ENCODE assay signal across 16 cellular contexts in the genomic region with DNA sequence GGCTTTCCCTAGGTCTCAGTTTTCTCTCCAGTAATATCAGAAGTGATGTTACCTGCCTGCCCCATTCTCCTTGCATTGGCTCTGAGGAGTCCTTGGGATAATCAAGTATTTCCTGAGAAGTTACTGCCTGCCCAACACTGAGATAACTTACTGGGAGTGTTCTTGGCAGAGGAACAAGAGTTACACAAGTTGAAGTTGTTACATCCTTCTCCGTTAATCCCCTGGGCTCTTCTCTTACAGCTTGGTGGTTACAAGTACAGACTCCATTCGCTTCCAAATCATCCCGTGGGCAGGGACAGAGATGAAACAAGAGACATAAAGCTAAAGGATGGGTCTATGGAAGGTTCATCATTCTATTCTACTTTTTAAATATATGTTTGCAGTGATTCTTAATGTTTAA.
DNase-seq lines count a peak whose midpoint lies in the region; ATAC-seq and TF ChIP-seq lines count a peak whose summit lies in the region.
"Had no signal": no experiment of that assay in that cellular context is flagged by ENCODE, and none has a peak within 500 bp of the region (broad histone marks: within the 10 kb centered on the region; RNA-seq: fewer than 3 reads in every experiment).

No MANE protein-coding gene starts in this region.

- BruUV-seq in mammary epithelial cell (replicated peaks; lab: Mats Ljungman, UMichigan): no TSS peak

- no peak for TF ChIP-seq EP300 in suprapubic skin (IDR thresholded peaks at IDR 0.05)

- H3K4me3 ChIP-seq in mammary epithelial cell (replicated peaks in 1 of 3; ENCODE audit: insufficient read depth in 1 of 3, low read depth in 2 of 3, low read length in 3 of 3) (no peak overlapping the region), hepatocyte (no peak overlapping the region), suprapubic skin (no peak overlapping the region)
- H3K4me3 ChIP-seq in CD4-positive, alpha-beta memory T cell (ENCODE audit: low read length in 2 of 2): no peak overlapping the region
- H3K4me3 ChIP-seq: SJCRH30, skin epidermis had no signal

- WGBS in mammary epithelial cell (ENCODE audit: low coverage, missing lambda C conversion rate): 7% methylated on average over 2 of the region's 3 CpGs
- WGBS in hepatocyte (ENCODE audit: low lambda C conversion rate, missing lambda C conversion rate): 61% methylated on average over 3 of the region's 3 CpGs
- WGBS in suprapubic skin: 10% methylated on average over 3 of the region's 3 CpGs

- no peak for TF ChIP-seq CTCF in mammary epithelial cell (conservative IDR thresholded peaks at IDR 0.05 in 1 of 2, IDR thresholded peaks at IDR 0.05 in 1 of 2; ENCODE audit: extremely low read depth in 1 of 2, insufficient read depth in 1 of 2, low read depth in 1 of 2, low read length in 2 of 2)
- no peak for TF ChIP-seq CTCF in hepatocyte (IDR thresholded peaks at IDR 0.05; ENCODE audit: poor library complexity)
- no peak for TF ChIP-seq CTCF in suprapubic skin (IDR thresholded peaks at IDR 0.05)
- TF ChIP-seq CTCF in GM10248 (IDR thresholded peaks at IDR 0.05; ENCODE audit: control extremely low read depth, extremely low read depth, low read depth, missing control alignments): no peak

- dilution Hi-C loops in mammary epithelial cell (cut with HindIII; ENCODE audit: low sequenced_read_pairs): no loop called here

- DNase-seq in HT1080 (ENCODE audit: low read depth): peak; percentile 37
- DNase-seq in mammary epithelial cell: peak; percentile 65
- DNase-seq in hepatocyte (ENCODE audit: low spot score): peak; percentile 46
- DNase-seq in suprapubic skin (ENCODE audit: low spot score in 2 of 2): no peak
- DNase-seq in GM10248 (ENCODE audit: extremely low spot score): no peak
- no peak for DNase-seq in CD4-positive, alpha-beta memory T cell
- no peak for DNase-seq in kidney tubule cell (ENCODE audit: low spot score)
- DNase-seq: activated CD4-positive, alpha-beta T cell treated with anti-CD3 and anti-CD28 coated beads, Interleukin-2, amount 50 U/mL, for 1 hour; DMS79; NCI-H2227 treated with DMSO at 0.1 percent for 48 hours had no signal

- no peak overlapping the region for H3K4me2 ChIP-seq in mammary epithelial cell (ENCODE audit: insufficient read depth, low read depth, low read length)
- no peak overlapping the region for H3K4me2 ChIP-seq in hepatocyte
- H3K4me2 ChIP-seq: KMS-11 had no signal

- POLR2A ChIA-PET in GM10248 (lab: Yijun Ruan, JAX): no interaction called here
- POLR2A ChIA-PET in CD4-positive, alpha-beta memory T cell (lab: Charles Lee; ENCODE audit: partially characterized antibody): no interaction called here

- H3K27me3 ChIP-seq in mammary epithelial cell (ENCODE audit: insufficient read depth, low read length): no peaks in the 10 kb centered on the region
- no peaks in the 10 kb centered on the region for H3K27me3 ChIP-seq in hepatocyte
- no peaks in the 10 kb centered on the region for H3K27me3 ChIP-seq in suprapubic skin
- no peaks in the 10 kb centered on the region for H3K27me3 ChIP-seq in CD4-positive, alpha-beta memory T cell (ENCODE audit: insufficient read depth, low read length)
- H3K27me3 ChIP-seq: SJCRH30 had no signal

- intact Hi-C loops in mammary epithelial cell (cut with micrococcal nuclease): no loop called here
- intact Hi-C loops in CD4-positive, alpha-beta memory T cell (cut with micrococcal nuclease): no loop called here

- H3K4me3 Mint-ChIP-seq in CD4-positive, alpha-beta memory T cell: no peak overlapping the region

- peaks cover 24 to 53% of the 10 kb centered on the region in 2 donors for H3K36me3 Mint-ChIP-seq in CD4-positive, alpha-beta memory T cell

- no peak overlapping the region for H3K9ac ChIP-seq in mammary epithelial cell (ENCODE audit: insufficient read depth, low read length)
- H3K9ac ChIP-seq: KMS-11 had no signal

- no peaks in the 10 kb centered on the region for H3K36me3 ChIP-seq in mammary epithelial cell (ENCODE audit: insufficient read depth, low read length)
- H3K36me3 ChIP-seq in hepatocyte (replicated peaks; ENCODE audit: insufficient read depth, low read depth): no peaks in the 10 kb centered on the region
- H3K36me3 ChIP-seq in suprapubic skin: peaks cover 4% of the 10 kb centered on the region
- H3K36me3 ChIP-seq in CD4-positive, alpha-beta memory T cell (ENCODE audit: insufficient read depth, low read length): peaks cover 6% of the 10 kb centered on the region

- no peaks in the 10 kb centered on the region for H3K27me3 Mint-ChIP-seq in CD4-positive, alpha-beta memory T cell

- H3K79me2 ChIP-seq in mammary epithelial cell (ENCODE audit: insufficient read depth, low read length): no peaks in the 10 kb centered on the region
- no peaks in the 10 kb centered on the region for H3K79me2 ChIP-seq in hepatocyte

- peaks cover 0 to 3% (median under 1%) of the 10 kb centered on the region in 4 donors for H3K4me1 Mint-ChIP-seq in CD4-positive, alpha-beta memory T cell

- no peak for ATAC-seq in HG02970 (IDR thresholded peaks at IDR 0.05; ENCODE audit: low FRiP score, unreplicated experiment)
- ATAC-seq: activated naive CD4-positive, alpha-beta T cell treated with anti-CD3 and anti-CD28 coated beads, Interleukin-2, amount 50 U/mL, for 72 hours; left lobe of liver had no signal

- H3K4me1 ChIP-seq in mammary epithelial cell (ENCODE audit: insufficient read depth, low read length) (peaks cover 54% of the 10 kb centered on the region), hepatocyte (ENCODE audit: insufficient read depth) (peaks cover 13% of the 10 kb centered on the region), suprapubic skin (peaks cover 43% of the 10 kb centered on the region)
- no peaks in the 10 kb centered on the region for H3K4me1 ChIP-seq in CD4-positive, alpha-beta memory T cell (ENCODE audit: insufficient read depth, low read length)

- H3K27ac ChIP-seq in mammary epithelial cell (ENCODE audit: insufficient read depth, low read depth, low read length) (no peak overlapping the region), hepatocyte (peak overlapping the region; percentile 9), suprapubic skin (peak overlapping the region; percentile 47)
- no peak overlapping the region for H3K27ac ChIP-seq in CD4-positive, alpha-beta memory T cell (ENCODE audit: low read depth, low read length)
- H3K27ac ChIP-seq: KMS-11, SJCRH30 had no signal

- H2AFZ ChIP-seq in mammary epithelial cell (ENCODE audit: low read depth, low read length) (peak overlapping the region; percentile 10), hepatocyte (no peak overlapping the region)

- in situ Hi-C loops in mammary epithelial cell (cut with MboI; ENCODE audit: low sequenced_read_pairs in 2 of 2): no loop called here

- no peak overlapping the region for H3K27ac Mint-ChIP-seq in CD4-positive, alpha-beta memory T cell
- H3K27ac Mint-ChIP-seq: activated naive CD4-positive, alpha-beta T cell treated with anti-CD3 and anti-CD28 coated beads, Interleukin-2, amount 50 U/mL, for 72 hours had no signal

- CTCF ChIA-PET in mammary epithelial cell (lab: Charles Lee; ENCODE audit: low non-redundant PET): no interaction called here
- CTCF ChIA-PET in GM10248 (lab: Yijun Ruan, JAX): interaction anchor here (1.3 kb wide), 2 partner anchors 40 to 192 kb away, joined by 3 read pairs; no protein-coding TSS in a partner anchor
- CTCF ChIA-PET in CD4-positive, alpha-beta memory T cell (lab: Charles Lee; ENCODE audit: partially characterized antibody): no interaction called here

- H3K9me3 Mint-ChIP-seq in CD4-positive, alpha-beta memory T cell: no peaks in the 10 kb centered on the region
- H3K9me3 Mint-ChIP-seq: activated naive CD4-positive, alpha-beta T cell treated with anti-CD3 and anti-CD28 coated beads, Interleukin-2, amount 50 U/mL, for 72 hours had no signal

- TF ChIP-seq POLR2A in suprapubic skin (IDR thresholded peaks at IDR 0.05): no peak

- no peaks in the 10 kb centered on the region for H3K9me2 ChIP-seq in hepatocyte (replicated peaks; ENCODE audit: insufficient read depth)

- no peaks in the 10 kb centered on the region for H4K20me1 ChIP-seq in mammary epithelial cell (ENCODE audit: insufficient read depth, low read length)
- no peaks in the 10 kb centered on the region for H4K20me1 ChIP-seq in hepatocyte (ENCODE audit: insufficient read depth, poor library complexity, severe bottlenecking)

- H3K9me3 ChIP-seq in mammary epithelial cell (replicated peaks; ENCODE audit: insufficient read depth, low read length) (no peaks in the 10 kb centered on the region), hepatocyte (ENCODE audit: low read depth) (no peaks in the 10 kb centered on the region), suprapubic skin (no peaks in the 10 kb centered on the region)
- no peaks in the 10 kb centered on the region for H3K9me3 ChIP-seq in CD4-positive, alpha-beta memory T cell (ENCODE audit: control insufficient read depth in 1 of 2, low read length in 2 of 2)
- H3K9me3 ChIP-seq: SJCRH30 had no signal

Comparison
In these comparisons a context has a peak if more than half of its experiments do, and no peak if none do; other contexts are left out.
1. DNase-seq: peak in HT1080 (single experiment), mammary epithelial cell (single experiment) and hepatocyte (single experiment); none in suprapubic skin (0 of 2), GM10248 (single experiment), CD4-positive, alpha-beta memory T cell (0 of 5) and kidney tubule cell (single experiment).
2. H3K27ac ChIP-seq: peak in hepatocyte (single experiment) and suprapubic skin (single experiment); none in mammary epithelial cell (single experiment) and CD4-positive, alpha-beta memory T cell (single experiment).